ENCODE assay signal across 10 cellular contexts in the genomic region with DNA sequence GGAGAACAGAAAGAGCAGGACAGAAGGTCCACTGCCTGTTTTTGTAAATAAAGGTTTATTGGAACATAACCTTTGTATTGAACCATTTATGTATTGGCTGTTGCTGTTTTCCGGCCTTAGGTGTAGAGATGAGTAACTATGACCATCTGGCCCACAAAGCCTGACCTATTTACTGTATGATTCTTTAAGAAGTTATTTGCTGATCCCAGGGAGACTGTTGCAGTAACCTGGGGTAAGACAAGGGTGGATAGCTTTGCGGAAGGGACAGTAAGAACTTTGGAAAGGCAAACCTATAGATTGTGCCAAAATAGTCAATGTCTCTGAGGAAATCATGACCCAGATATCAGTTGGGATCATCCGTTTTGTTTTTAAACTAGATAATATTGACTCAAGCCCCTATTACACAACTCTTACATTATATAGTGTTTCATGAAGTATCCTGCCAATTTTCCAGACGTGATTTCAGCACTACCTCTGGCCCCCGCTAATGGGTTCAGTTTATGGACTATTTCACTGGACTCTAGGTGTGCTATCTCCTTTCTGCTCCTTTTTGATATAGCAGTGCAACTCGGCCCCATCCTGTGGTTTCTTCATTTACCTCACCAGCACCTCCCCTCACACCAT. TPM values are rescaled to one million over a fixed set of nuclear protein-coding genes. Genes with fewer than 3 reads are reported as not detected.
DNase-seq lines count a peak whose midpoint lies in the region; ATAC-seq lines count a peak whose summit lies in the region.
"Had no signal": no experiment of that assay in that cellular context is flagged by ENCODE, and none has a peak within 500 bp of the region (broad histone marks: within the 10 kb centered on the region; RNA-seq: fewer than 3 reads in every experiment).

No MANE protein-coding gene starts in this region.

- DNase-seq in left colon = no peak
- no peak for DNase-seq in A172 (ENCODE audit: low spot score)
- no peak for DNase-seq in NCI-H345 treated with DMSO at 0.1 percent for 48 hours (lab: John Stamatoyannopoulos, UW; ENCODE audit: unreplicated experiment)
- no peak for DNase-seq in NCI-H1436 (lab: John Stamatoyannopoulos, UW)
- no peak for DNase-seq in stimulated activated effector memory CD8-positive, alpha-beta T cell treated with anti-CD3 and anti-CD28 coated beads, Interleukin-12 subunit alpha, Interleukin-12 subunit beta, amount 100 ng/mL, for 72 hours (ENCODE audit: low spot score in 2 of 2)
- DNase-seq: mesendoderm, NCI-H1417 had no signal

- intact Hi-C loops in left colon (cut with DNase I, micrococcal nuclease) = no loop called here

- ATAC-seq in GM18517 (IDR thresholded peaks at IDR 0.05; ENCODE audit: unreplicated experiment) = peak; percentile 24
- peak; percentile 30 for ATAC-seq in GM21576 (IDR thresholded peaks at IDR 0.05; ENCODE audit: unreplicated experiment)
- peak; percentile 12 for ATAC-seq in HG03460 (IDR thresholded peaks at IDR 0.05; ENCODE audit: unreplicated experiment)
- ATAC-seq in left colon = peak; percentile 49
- no peak for ATAC-seq in stimulated activated effector memory CD8-positive, alpha-beta T cell treated with anti-CD3 and anti-CD28 coated beads, Interleukin-12 subunit alpha, Interleukin-12 subunit beta, amount 100 ng/mL, for 72 hours

- H3K4me3 Mint-ChIP-seq in stimulated activated effector memory CD8-positive, alpha-beta T cell treated with anti-CD3 and anti-CD28 coated beads, Interleukin-12 subunit alpha, Interleukin-12 subunit beta, amount 100 ng/mL, for 72 hours = no peak overlapping the region

- no peak overlapping the region for H3K27ac Mint-ChIP-seq in stimulated activated effector memory CD8-positive, alpha-beta T cell treated with anti-CD3 and anti-CD28 coated beads, Interleukin-12 subunit alpha, Interleukin-12 subunit beta, amount 100 ng/mL, for 72 hours

- H3K36me3 Mint-ChIP-seq in stimulated activated effector memory CD8-positive, alpha-beta T cell treated with anti-CD3 and anti-CD28 coated beads, Interleukin-12 subunit alpha, Interleukin-12 subunit beta, amount 100 ng/mL, for 72 hours = no peaks in the 10 kb centered on the region

- no peaks in the 10 kb centered on the region for H3K4me1 Mint-ChIP-seq in stimulated activated effector memory CD8-positive, alpha-beta T cell treated with anti-CD3 and anti-CD28 coated beads, Interleukin-12 subunit alpha, Interleukin-12 subunit beta, amount 100 ng/mL, for 72 hours

- no peaks in the 10 kb centered on the region for H3K9me3 Mint-ChIP-seq in stimulated activated effector memory CD8-positive, alpha-beta T cell treated with anti-CD3 and anti-CD28 coated beads, Interleukin-12 subunit alpha, Interleukin-12 subunit beta, amount 100 ng/mL, for 72 hours

RNA-seq across cellular contexts. Expression of a gene that starts 20.8 kb away (rescaled TPM):
- total RNA-seq in left colon = 10 to 100 TPM; 64.4 to 80.6 TPM
- total RNA-seq in A172 (2014; rRNA removed; shearing (Covaris generic)) = 14.4 and 15.8 TPM in 2 replicates

RNA-seq across cellular contexts. Expression of a gene that starts 23.6 kb away (rescaled TPM):
- total RNA-seq in left colon = 10 to 100 TPM in 1 of 2 donors, 1 to 10 TPM in 1; 9.8 to 13.9 TPM
- 3.3 and 4.8 TPM in 2 replicates for total RNA-seq in A172 (2014; rRNA removed; shearing (Covaris generic))
